Comparison of ENCODE assay signal across 3 cellular contexts in genomic region chr15:86229306-86229705, GRCh38.
"Had no signal": no experiment of that assay in that cellular context is flagged by ENCODE, and none has a peak within 500 bp of the region (broad histone marks: within the 10 kb centered on the region; RNA-seq: fewer than 3 reads in every experiment).

No MANE protein-coding gene starts in this region.

- H3K4me3 ChIP-seq: GM12878 had no signal

- ATAC-seq: GM12878 had no signal

- DNase-seq: GDM1, GF-D8 had no signal
